In genomic region chr1:211369640-211370039, GRCh38 we compare ENCODE assay signal across 21 cellular contexts.
"Had no signal": no experiment of that assay in that cellular context is flagged by ENCODE, and none has a peak within 500 bp of the region (broad histone marks: within the 10 kb centered on the region; RNA-seq: fewer than 3 reads in every experiment).

No MANE protein-coding gene starts in this region.

- H3K9me3 Mint-ChIP-seq: dendritic cell treated with granulocyte-macrophage colony-stimulating factor and Interleukin-4, amounts not matched to agents 40 ng/mL and 50 ng/mL, for 4 days; endodermal cell; memory B cell; natural killer cell treated with Interleukin-12 subunit alpha and Interleukin-12 subunit beta and Interleukin-15 and Interleukin-18, amount 100 ng/mL, for 72 hours; neural crest cell; stimulated activated naive CD8-positive, alpha-beta T cell treated with anti-CD3 and anti-CD28 coated beads, Interleukin-15, amount 100 ng/mL, for 72 hours had no signal

- H3K4me1 Mint-ChIP-seq: neural crest cell had no signal

- ATAC-seq: esophagus mucosa; gastrocnemius medialis; heart left ventricle; left lobe of liver; natural killer cell treated with Interleukin-12 subunit alpha and Interleukin-12 subunit beta and Interleukin-15 and Interleukin-18, amount 100 ng/mL, for 72 hours; sciatic nerve; stimulated activated naive CD8-positive, alpha-beta T cell treated with anti-CD3 and anti-CD28 coated beads, Interleukin-15, amount 100 ng/mL, for 72 hours had no signal

- H3K4me3 Mint-ChIP-seq: dendritic cell treated with granulocyte-macrophage colony-stimulating factor and Interleukin-4, amounts not matched to agents 40 ng/mL and 50 ng/mL, for 4 days; endodermal cell; memory B cell; natural killer cell treated with Interleukin-12 subunit alpha and Interleukin-12 subunit beta and Interleukin-15 and Interleukin-18, amount 100 ng/mL, for 72 hours; neural crest cell; stimulated activated naive CD8-positive, alpha-beta T cell treated with anti-CD3 and anti-CD28 coated beads, Interleukin-15, amount 100 ng/mL, for 72 hours had no signal

- DNase-seq: colonic mucosa; effector CD8-positive, alpha-beta T cell; endodermal cell; foreskin fibroblast; gastrocnemius medialis; heart left ventricle; kidney; stimulated activated CD4-positive, alpha-beta T cell treated with anti-CD3 and anti-CD28 coated beads, Interleukin-12 subunit alpha, Interleukin-12 subunit beta, amount 100 ng/mL, for 4 hours; stimulated activated CD4-positive, alpha-beta T cell treated with anti-CD3 and anti-CD28 coated beads, Interleukin-1b, Interleukin-23, amount 100 ng/mL, for 48 hours; stimulated activated CD4-positive, alpha-beta T cell treated with anti-CD3 and anti-CD28 coated beads, Interleukin-4, amount 100 ng/mL, for 1 hour; stimulated activated CD8-positive, alpha-beta memory T cell treated with anti-CD3 and anti-CD28 coated beads, Interleukin-4, amount 100 ng/mL, for 48 hours; stimulated activated naive CD4-positive, alpha-beta T cell; stimulated activated naive CD8-positive, alpha-beta T cell treated with anti-CD3 and anti-CD28 coated beads, Interleukin-15, amount 100 ng/mL, for 72 hours; trophoblast cell had no signal

- H3K27me3 Mint-ChIP-seq: dendritic cell treated with granulocyte-macrophage colony-stimulating factor and Interleukin-4, amounts not matched to agents 40 ng/mL and 50 ng/mL, for 4 days; memory B cell; natural killer cell treated with Interleukin-12 subunit alpha and Interleukin-12 subunit beta and Interleukin-15 and Interleukin-18, amount 100 ng/mL, for 72 hours; stimulated activated naive CD8-positive, alpha-beta T cell treated with anti-CD3 and anti-CD28 coated beads, Interleukin-15, amount 100 ng/mL, for 72 hours had no signal

- H3K27ac Mint-ChIP-seq: dendritic cell treated with granulocyte-macrophage colony-stimulating factor and Interleukin-4, amounts not matched to agents 40 ng/mL and 50 ng/mL, for 4 days; endodermal cell; memory B cell; stimulated activated naive CD8-positive, alpha-beta T cell treated with anti-CD3 and anti-CD28 coated beads, Interleukin-15, amount 100 ng/mL, for 72 hours had no signal
